In the genomic region with DNA sequence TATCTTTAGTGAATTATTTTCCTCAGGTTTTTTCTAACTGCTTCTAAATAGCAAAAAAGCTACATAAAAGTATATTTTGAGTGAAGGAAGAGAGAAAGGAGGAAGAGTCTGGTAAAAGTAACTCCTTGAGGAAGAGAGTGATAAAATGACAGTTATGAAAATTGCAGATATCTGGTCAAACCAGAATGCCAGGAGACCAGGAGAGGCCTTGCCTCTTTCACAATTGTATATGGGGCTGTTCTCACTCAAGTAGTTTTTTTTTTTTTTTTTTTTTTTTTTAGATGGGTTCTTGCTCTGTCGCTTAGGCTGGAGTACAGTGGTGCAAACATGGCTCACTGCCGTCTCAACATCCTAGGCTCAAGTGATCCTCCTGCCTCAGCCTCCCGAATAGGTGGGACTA, we compare ENCODE assay signal across 30 cellular contexts. TPM values are rescaled to one million over a fixed set of nuclear protein-coding genes. Genes with fewer than 3 reads are reported as not detected.
"Had no signal": no experiment of that assay in that cellular context is flagged by ENCODE, and none has a peak within 500 bp of the region (broad histone marks: within the 10 kb centered on the region; RNA-seq: fewer than 3 reads in every experiment).

No MANE protein-coding gene starts in this region.

- H3K27ac Mint-ChIP-seq: activated B cell treated with CpG ODN at 0.5 μM for 24 hours; activated CD8-positive, alpha-beta memory T cell treated with anti-CD3 and anti-CD28 coated beads, Interleukin-2, amount 10 ng/mL, durations not matched to agents 7 days and 5 days; activated CD8-positive, alpha-beta T cell treated with anti-CD3 and anti-CD28 coated beads, Interleukin-2, amount 10 ng/mL, durations not matched to agents 7 days and 5 days; activated naive CD8-positive, alpha-beta T cell; activated T-helper 2 cell treated with anti-CD3 and anti-CD28 coated beads, Interferon-gamma antibody, Interleukin-2, Interleukin-4, amounts not matched to agents 10 μg/mL and 5 μg/mL and 100 μg/mL, durations not matched to agents 14 hours and 24 hours and 36 hours; effector memory CD8-positive, alpha-beta T cell; naive B cell; stimulated activated effector memory CD8-positive, alpha-beta T cell treated with anti-CD3 and anti-CD28 coated beads, Interleukin-12 subunit alpha, Interleukin-12 subunit beta, amount 100 ng/mL, for 72 hours; stimulated activated naive CD8-positive, alpha-beta T cell treated with anti-CD3 and anti-CD28 coated beads, Interleukin-15, Interleukin-2, amounts not matched to agents 100 ng/mL and 50 ng/mL, for 24 hours had no signal

- H3K4me3 Mint-ChIP-seq: activated B cell treated with CpG ODN at 0.5 μM for 24 hours; activated CD8-positive, alpha-beta memory T cell treated with anti-CD3 and anti-CD28 coated beads, Interleukin-2, amount 10 ng/mL, durations not matched to agents 7 days and 5 days; activated CD8-positive, alpha-beta T cell treated with anti-CD3 and anti-CD28 coated beads, Interleukin-2, amount 10 ng/mL, durations not matched to agents 7 days and 5 days; activated naive CD8-positive, alpha-beta T cell; effector memory CD8-positive, alpha-beta T cell; naive B cell; stimulated activated effector memory CD8-positive, alpha-beta T cell treated with anti-CD3 and anti-CD28 coated beads, Interleukin-12 subunit alpha, Interleukin-12 subunit beta, amount 100 ng/mL, for 72 hours; stimulated activated naive CD8-positive, alpha-beta T cell treated with anti-CD3 and anti-CD28 coated beads, Interleukin-15, Interleukin-2, amounts not matched to agents 100 ng/mL and 50 ng/mL, for 24 hours had no signal

- H3K36me3 ChIP-seq: adrenal gland, brain microvascular endothelial cell, gastroesophageal sphincter, pancreas, prostate gland, thoracic aorta, upper lobe of left lung, vagina had no signal

- DNase-seq: activated B cell treated with CpG ODN at 0.5 μM for 24 hours; activated CD8-positive, alpha-beta memory T cell treated with anti-CD3 and anti-CD28 coated beads, Interleukin-2, amount 10 ng/mL, durations not matched to agents 7 days and 5 days; activated CD8-positive, alpha-beta T cell treated with anti-CD3 and anti-CD28 coated beads, Interleukin-2, amount 10 ng/mL, durations not matched to agents 7 days and 5 days; activated naive CD4-positive, alpha-beta T cell; activated T-cell treated with anti-CD3 and anti-CD28 coated beads, Interleukin-2, amount 50 U/mL, for 48 hours; adrenal gland; aorta; brain microvascular endothelial cell; effector memory CD8-positive, alpha-beta T cell; head of caudate nucleus; hippocampal formation; left cardiac atrium; mammary epithelial cell; naive B cell; pancreas; retina; stimulated activated CD4-positive, alpha-beta T cell treated with anti-CD3 and anti-CD28 coated beads, Interleukin-4, amount 100 ng/mL, for 24 hours; T-helper 9 cell; upper lobe of left lung had no signal

- H3K36me3 Mint-ChIP-seq: activated CD8-positive, alpha-beta memory T cell treated with anti-CD3 and anti-CD28 coated beads, Interleukin-2, amount 10 ng/mL, durations not matched to agents 7 days and 5 days; activated naive CD8-positive, alpha-beta T cell; naive B cell; stimulated activated effector memory CD8-positive, alpha-beta T cell treated with anti-CD3 and anti-CD28 coated beads, Interleukin-12 subunit alpha, Interleukin-12 subunit beta, amount 100 ng/mL, for 72 hours had no signal

- H3K9me3 ChIP-seq: adrenal gland, gastroesophageal sphincter, pancreas, prostate gland, thoracic aorta, upper lobe of left lung, vagina had no signal

- H3K27me3 ChIP-seq: adrenal gland, brain microvascular endothelial cell, gastroesophageal sphincter, pancreas, upper lobe of left lung, vagina had no signal

- H3K4me3 ChIP-seq: adrenal gland, coronary artery, gastroesophageal sphincter, pancreas, prostate gland, skin epidermis, thoracic aorta, upper lobe of left lung, vagina had no signal

- ATAC-seq: activated CD8-positive, alpha-beta memory T cell treated with anti-CD3 and anti-CD28 coated beads, Interleukin-2, amount 10 ng/mL, durations not matched to agents 7 days and 5 days; activated CD8-positive, alpha-beta T cell treated with anti-CD3 and anti-CD28 coated beads, Interleukin-2, amount 10 ng/mL, durations not matched to agents 7 days and 5 days; effector memory CD8-positive, alpha-beta T cell; gastroesophageal sphincter; left cardiac atrium; pancreas; sciatic nerve; stimulated activated effector memory CD8-positive, alpha-beta T cell treated with anti-CD3 and anti-CD28 coated beads, Interleukin-12 subunit alpha, Interleukin-12 subunit beta, amount 100 ng/mL, for 72 hours had no signal

- H3K9me3 Mint-ChIP-seq: activated B cell treated with CpG ODN at 0.5 μM for 24 hours; activated T-helper 2 cell treated with anti-CD3 and anti-CD28 coated beads, Interferon-gamma antibody, Interleukin-2, Interleukin-4, amounts not matched to agents 10 μg/mL and 5 μg/mL and 100 μg/mL, durations not matched to agents 14 hours and 24 hours and 36 hours; effector memory CD8-positive, alpha-beta T cell; naive B cell; stimulated activated effector memory CD8-positive, alpha-beta T cell treated with anti-CD3 and anti-CD28 coated beads, Interleukin-12 subunit alpha, Interleukin-12 subunit beta, amount 100 ng/mL, for 72 hours; stimulated activated naive CD8-positive, alpha-beta T cell treated with anti-CD3 and anti-CD28 coated beads, Interleukin-15, Interleukin-2, amounts not matched to agents 100 ng/mL and 50 ng/mL, for 24 hours had no signal

- H3K4me1 Mint-ChIP-seq: activated CD8-positive, alpha-beta memory T cell treated with anti-CD3 and anti-CD28 coated beads, Interleukin-2, amount 10 ng/mL, durations not matched to agents 7 days and 5 days; stimulated activated effector memory CD8-positive, alpha-beta T cell treated with anti-CD3 and anti-CD28 coated beads, Interleukin-12 subunit alpha, Interleukin-12 subunit beta, amount 100 ng/mL, for 72 hours had no signal

- H3K4me1 ChIP-seq: pancreas, prostate gland, vagina had no signal

- H3K27ac ChIP-seq: brain microvascular endothelial cell, gastroesophageal sphincter, pancreas, prostate gland, thoracic aorta, vagina had no signal

- H3K27me3 Mint-ChIP-seq: activated naive CD8-positive, alpha-beta T cell had no signal

RNA-seq across cellular contexts. Expression of a gene that starts 38.5 kb away (rescaled TPM):
- total RNA-seq: activated CD8-positive, alpha-beta memory T cell treated with anti-CD3 and anti-CD28 coated beads, Interleukin-2, amount 10 ng/mL, durations not matched to agents 7 days and 5 days had no signal
